10 cellular contexts compared by ENCODE assay signal in genomic region chr4:78610546-78611214, GRCh38. TPM values are rescaled to one million over a fixed set of nuclear protein-coding genes. Genes with fewer than 3 reads are reported as not detected.
DNase-seq lines count a peak whose midpoint lies in the region; ATAC-seq and TF ChIP-seq lines count a peak whose summit lies in the region.
"Had no signal": no experiment of that assay in that cellular context is flagged by ENCODE, and none has a peak within 500 bp of the region (broad histone marks: within the 10 kb centered on the region; RNA-seq: fewer than 3 reads in every experiment).

No MANE protein-coding gene starts in this region.

- H3K4ac ChIP-seq in H9 (ENCODE audit: low read depth, low read length), result no peak overlapping the region

- no peak overlapping the region for H2BK120ac ChIP-seq in H9 (ENCODE audit: low read depth, low read length, poor library complexity, severe bottlenecking)

- no peak overlapping the region for H2BK5ac ChIP-seq in H9 (ENCODE audit: insufficient read length, low read length)

- H3K79me1 ChIP-seq in H9 (ENCODE audit: insufficient read depth, low read depth, low read length, poor library complexity, severe bottlenecking), result no peaks in the 10 kb centered on the region

- H2BK20ac ChIP-seq in H9 (ENCODE audit: low read depth, low read length, poor library complexity, severe bottlenecking), result no peak overlapping the region

- TF ChIP-seq CTCF in H9 (conservative IDR thresholded peaks at IDR 0.05) (no peak), thyroid gland (IDR thresholded peaks at IDR 0.05) (no peak)

- H4K91ac ChIP-seq in H9 (ENCODE audit: insufficient read length, low read depth, low read length), result no peak overlapping the region

- no peaks in the 10 kb centered on the region for H3K23me2 ChIP-seq in H9 (ENCODE audit: insufficient read length, low read depth, low read length, poor library complexity, severe bottlenecking)

- H3K4me3 ChIP-seq in thyroid gland (replicated peaks in 1 of 3), result no peak overlapping the region
- H3K4me3 ChIP-seq: cardiac muscle cell had no signal

- no peaks in the 10 kb centered on the region for H3K9me3 Mint-ChIP-seq in activated CD8-positive, alpha-beta T cell treated with anti-CD3 and anti-CD28 coated beads, Interleukin-2, amount 10 ng/mL, durations not matched to agents 7 days and 5 days (ENCODE audit: insufficient read depth)
- no peaks in the 10 kb centered on the region for H3K9me3 Mint-ChIP-seq in H9
- H3K9me3 Mint-ChIP-seq in activated T-helper 1 cell treated with anti-CD3 and anti-CD28 coated beads, Interleukin-12 subunit alpha, Interleukin-12 subunit beta, Interleukin-2, Interleukin-4 antibody, amounts not matched to agents 30 ng/mL and 10 ng/mL and 1 ng/mL, durations not matched to agents 14 hours and 24 hours and 36 hours, result no peaks in the 10 kb centered on the region

- POLR2A ChIA-PET in activated CD8-positive, alpha-beta T cell treated with anti-CD3 and anti-CD28 coated beads, Interleukin-2, amount 10 ng/mL, durations not matched to agents 7 days and 5 days (lab: Charles Lee), result interaction anchor here (0.5 kb wide), 1 partner anchor 166 kb away, joined by 4 read pairs; no protein-coding TSS in a partner anchor

- no peak overlapping the region for H3K18ac ChIP-seq in H9 (ENCODE audit: insufficient read length, low read depth, low read length)

- no peak overlapping the region for H3K9ac ChIP-seq in H9 (ENCODE audit: extremely low read depth, insufficient read length, low read length)

- ATAC-seq in GM18868 (IDR thresholded peaks at IDR 0.05; ENCODE audit: unreplicated experiment), result peak; percentile 34
- ATAC-seq in activated CD8-positive, alpha-beta T cell treated with anti-CD3 and anti-CD28 coated beads, Interleukin-2, amount 10 ng/mL, durations not matched to agents 7 days and 5 days, result peak; percentile 62
- ATAC-seq in GM21360 (IDR thresholded peaks at IDR 0.05; ENCODE audit: unreplicated experiment), result no peak

- H3K4me3 Mint-ChIP-seq in activated CD8-positive, alpha-beta T cell treated with anti-CD3 and anti-CD28 coated beads, Interleukin-2, amount 10 ng/mL, durations not matched to agents 7 days and 5 days, result no peak overlapping the region
- no peak overlapping the region for H3K4me3 Mint-ChIP-seq in H9
- no peak overlapping the region for H3K4me3 Mint-ChIP-seq in activated T-helper 1 cell treated with anti-CD3 and anti-CD28 coated beads, Interleukin-12 subunit alpha, Interleukin-12 subunit beta, Interleukin-2, Interleukin-4 antibody, amounts not matched to agents 30 ng/mL and 10 ng/mL and 1 ng/mL, durations not matched to agents 14 hours and 24 hours and 36 hours

- no peak overlapping the region for H3K4me2 ChIP-seq in H9 (ENCODE audit: insufficient read depth, insufficient read length, low read length)

- H3K27me3 Mint-ChIP-seq in activated CD8-positive, alpha-beta T cell treated with anti-CD3 and anti-CD28 coated beads, Interleukin-2, amount 10 ng/mL, durations not matched to agents 7 days and 5 days (ENCODE audit: low read depth), result no peaks in the 10 kb centered on the region
- no peaks in the 10 kb centered on the region for H3K27me3 Mint-ChIP-seq in H9 (ENCODE audit: low read depth)
- no peaks in the 10 kb centered on the region for H3K27me3 Mint-ChIP-seq in activated T-helper 1 cell treated with anti-CD3 and anti-CD28 coated beads, Interleukin-12 subunit alpha, Interleukin-12 subunit beta, Interleukin-2, Interleukin-4 antibody, amounts not matched to agents 30 ng/mL and 10 ng/mL and 1 ng/mL, durations not matched to agents 14 hours and 24 hours and 36 hours (ENCODE audit: insufficient read depth)

- H3K79me2 ChIP-seq in H9 (ENCODE audit: insufficient read depth, low read length), result no peaks in the 10 kb centered on the region

- H3K4me1 Mint-ChIP-seq in activated CD8-positive, alpha-beta T cell treated with anti-CD3 and anti-CD28 coated beads, Interleukin-2, amount 10 ng/mL, durations not matched to agents 7 days and 5 days (ENCODE audit: low read depth), result peaks cover 37% of the 10 kb centered on the region
- H3K4me1 Mint-ChIP-seq in H9, result peaks cover 2% of the 10 kb centered on the region in 2 experiments; a peak in 1 of 4 replicates
- H3K4me1 Mint-ChIP-seq in activated T-helper 1 cell treated with anti-CD3 and anti-CD28 coated beads, Interleukin-12 subunit alpha, Interleukin-12 subunit beta, Interleukin-2, Interleukin-4 antibody, amounts not matched to agents 30 ng/mL and 10 ng/mL and 1 ng/mL, durations not matched to agents 14 hours and 24 hours and 36 hours (ENCODE audit: low read depth), result peaks cover 53% of the 10 kb centered on the region

- no peak overlapping the region for H2AFZ ChIP-seq in H9 (ENCODE audit: low read length)

- no peak for TF ChIP-seq POLR2A in thyroid gland (IDR thresholded peaks at IDR 0.05)

- no peak overlapping the region for H3K23ac ChIP-seq in H9 (ENCODE audit: insufficient read length, low read depth, low read length)

- H2BK12ac ChIP-seq in H9 (ENCODE audit: insufficient read length, low read depth, low read length), result no peak overlapping the region

- H3K27me3 ChIP-seq in H9 (ENCODE audit: insufficient read depth, low read length) (no peaks in the 10 kb centered on the region), thyroid gland (no peaks in the 10 kb centered on the region)
- H3K27me3 ChIP-seq: cardiac muscle cell had no signal

- peak; percentile 45 for DNase-seq in A172 (ENCODE audit: low spot score)
- peak; percentile 61 for DNase-seq in LHCN-M2 (ENCODE audit: low read depth)
- DNase-seq in activated CD8-positive, alpha-beta T cell treated with anti-CD3 and anti-CD28 coated beads, Interleukin-2, amount 10 ng/mL, durations not matched to agents 7 days and 5 days, result no peak
- no peak for DNase-seq in H9
- DNase-seq in thyroid gland, result no peak
- no peak for DNase-seq in activated T-helper 1 cell treated with anti-CD3 and anti-CD28 coated beads, Interleukin-12 subunit alpha, Interleukin-12 subunit beta, Interleukin-2, Interleukin-4 antibody, amounts not matched to agents 30 ng/mL and 10 ng/mL and 1 ng/mL, durations not matched to agents 14 hours and 24 hours and 36 hours (ENCODE audit: low spot score)
- DNase-seq: T1000 had no signal

- no peaks in the 10 kb centered on the region for H3K36me3 Mint-ChIP-seq in activated CD8-positive, alpha-beta T cell treated with anti-CD3 and anti-CD28 coated beads, Interleukin-2, amount 10 ng/mL, durations not matched to agents 7 days and 5 days (ENCODE audit: low read depth)
- H3K36me3 Mint-ChIP-seq in H9 (ENCODE audit: insufficient read depth in 1 of 3, low read depth in 3 of 3), result no peaks in the 10 kb centered on the region
- H3K36me3 Mint-ChIP-seq in activated T-helper 1 cell treated with anti-CD3 and anti-CD28 coated beads, Interleukin-12 subunit alpha, Interleukin-12 subunit beta, Interleukin-2, Interleukin-4 antibody, amounts not matched to agents 30 ng/mL and 10 ng/mL and 1 ng/mL, durations not matched to agents 14 hours and 24 hours and 36 hours (ENCODE audit: low read depth), result peaks cover 13% of the 10 kb centered on the region

- intact Hi-C loops in thyroid gland (cut with DNase I), result loop anchor here (5.0 kb wide), 1 partner anchor 257 kb away; no protein-coding TSS in a partner anchor
- intact Hi-C loops in activated T-helper 1 cell treated with anti-CD3 and anti-CD28 coated beads, Interleukin-12 subunit alpha, Interleukin-12 subunit beta, Interleukin-2, Interleukin-4 antibody, amounts not matched to agents 30 ng/mL and 10 ng/mL and 1 ng/mL, durations not matched to agents 14 hours and 24 hours and 36 hours (cut with micrococcal nuclease), result loop anchor here (5.0 kb wide), 1 partner anchor 653 kb away; no protein-coding TSS in a partner anchor

- H4K8ac ChIP-seq in H9 (replicated peaks; ENCODE audit: insufficient read length, low read depth, low read length), result no peak overlapping the region

- no peak overlapping the region for H2AK5ac ChIP-seq in H9 (ENCODE audit: insufficient read length, low read length)

- no peak overlapping the region for H3K56ac ChIP-seq in H9 (ENCODE audit: insufficient read length, low read depth, low read length)

- H3K9me3 ChIP-seq in H9 (ENCODE audit: control insufficient read depth, low read depth, low read length), result no peaks in the 10 kb centered on the region
- H3K9me3 ChIP-seq in thyroid gland, result no peaks in the 10 kb centered on the region

- H3K36me3 ChIP-seq in thyroid gland, result peaks cover 5 to 14% of the 10 kb centered on the region in 2 donors
- H3K36me3 ChIP-seq: cardiac muscle cell had no signal

- H3T11ph ChIP-seq in H9 (ENCODE audit: low read length), result no peak overlapping the region

- CTCF ChIA-PET in activated CD8-positive, alpha-beta T cell treated with anti-CD3 and anti-CD28 coated beads, Interleukin-2, amount 10 ng/mL, durations not matched to agents 7 days and 5 days (lab: Charles Lee), result interaction anchor here (0.6 to 5.2 kb wide), 9 partner anchors 13 to 652 kb away, joined by 3 to 39 read pairs (median 3); no protein-coding TSS in a partner anchor

- H4K20me1 ChIP-seq in H9 (ENCODE audit: control insufficient read depth, insufficient read depth, insufficient read length), result no peaks in the 10 kb centered on the region

- peak overlapping the region; percentile 53 for H3K27ac Mint-ChIP-seq in activated CD8-positive, alpha-beta T cell treated with anti-CD3 and anti-CD28 coated beads, Interleukin-2, amount 10 ng/mL, durations not matched to agents 7 days and 5 days
- no peak overlapping the region for H3K27ac Mint-ChIP-seq in H9
- no peak overlapping the region for H3K27ac Mint-ChIP-seq in activated T-helper 1 cell treated with anti-CD3 and anti-CD28 coated beads, Interleukin-12 subunit alpha, Interleukin-12 subunit beta, Interleukin-2, Interleukin-4 antibody, amounts not matched to agents 30 ng/mL and 10 ng/mL and 1 ng/mL, durations not matched to agents 14 hours and 24 hours and 36 hours

- no CpG with 5 or more reads among the region's 3 CpGs for WGBS in H9 (ENCODE audit: extremely low coverage, insufficient read length, low lambda C conversion rate)
- 93 to 94% methylated on average over 3 of the region's 3 CpGs for WGBS in thyroid gland, 2 donors

- H2BK15ac ChIP-seq in H9 (ENCODE audit: low read depth, low read length), result no peak overlapping the region

- H4K5ac ChIP-seq in H9 (ENCODE audit: insufficient read length, low read depth, low read length), result no peak overlapping the region

- H3K14ac ChIP-seq in H9 (ENCODE audit: insufficient read depth, low read length), result no peak overlapping the region

- H3K27ac ChIP-seq in H9 (ENCODE audit: insufficient read length, low read depth, low read length), result no peak overlapping the region
- no peak overlapping the region for H3K27ac ChIP-seq in thyroid gland
- H3K27ac ChIP-seq: cardiac muscle cell had no signal

- H3K4me1 ChIP-seq in H9 (ENCODE audit: insufficient read depth, low read length), result no peaks in the 10 kb centered on the region
- no peaks in the 10 kb centered on the region for H3K4me1 ChIP-seq in thyroid gland

RNA-seq across cellular contexts. Expression of gene ANXA3, which starts 59.1 kb away (rescaled TPM):
- 135 and 189 TPM in 2 replicates for total RNA-seq in A172 (2014; rRNA removed; shearing (Covaris generic))
- total RNA-seq in LHCN-M2 (2014; rRNA removed), result not detected in 2 replicates
- 2.2 TPM for polyA plus RNA-seq in LHCN-M2 (2012)
- total RNA-seq in activated CD8-positive, alpha-beta T cell treated with anti-CD3 and anti-CD28 coated beads, Interleukin-2, amount 10 ng/mL, durations not matched to agents 7 days and 5 days, result 1 to 10 TPM; 2.9 to 4.2 TPM
- total RNA-seq in H9 (2021), result 20.6 and 21.6 TPM in 2 replicates
- total RNA-seq in thyroid gland, result 100 to 1,000 TPM in 3 of 4 donors, 10 to 100 TPM in 1; 98.7 to 213 (median 156) TPM
- total RNA-seq in activated T-helper 1 cell treated with anti-CD3 and anti-CD28 coated beads, Interleukin-12 subunit alpha, Interleukin-12 subunit beta, Interleukin-2, Interleukin-4 antibody, amounts not matched to agents 30 ng/mL and 10 ng/mL and 1 ng/mL, durations not matched to agents 14 hours and 24 hours and 36 hours, result 8.1 and 9.2 TPM in 2 replicates

Comparison
In these comparisons a context has a peak if more than half of its experiments do, and no peak if none do; other contexts are left out.
1. DNase-seq: peak in A172 (single experiment) and LHCN-M2 (single experiment); none in activated CD8-positive, alpha-beta T cell treated with anti-CD3 and anti-CD28 coated beads, Interleukin-2, amount 10 ng/mL, durations not matched to agents 7 days and 5 days (single experiment), H9 (single experiment), thyroid gland (0 of 2) and activated T-helper 1 cell treated with anti-CD3 and anti-CD28 coated beads, Interleukin-12 subunit alpha, Interleukin-12 subunit beta, Interleukin-2, Interleukin-4 antibody, amounts not matched to agents 30 ng/mL and 10 ng/mL and 1 ng/mL, durations not matched to agents 14 hours and 24 hours and 36 hours (single experiment).